Comparison of ENCODE assay signal across 20 cellular contexts in the genomic region with DNA sequence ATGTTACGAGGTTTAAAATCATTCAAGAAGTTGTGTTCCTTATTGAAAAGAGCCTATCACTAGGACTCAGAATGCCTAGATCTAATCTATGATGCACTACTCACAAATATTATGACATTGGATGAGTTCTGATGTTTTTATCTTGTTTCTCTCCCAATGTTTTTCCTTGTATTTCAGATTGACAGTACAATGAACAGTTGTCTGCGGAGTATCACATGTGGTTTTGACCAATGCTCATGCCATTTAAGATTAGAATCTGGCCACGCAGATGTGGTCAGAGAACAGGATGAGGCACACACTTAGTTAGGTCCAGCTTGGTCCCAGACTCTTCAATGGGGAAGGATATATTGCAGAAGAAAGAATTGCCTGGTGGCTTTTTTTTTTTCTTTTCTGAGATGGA. TPM values are rescaled to one million over a fixed set of nuclear protein-coding genes. Genes with fewer than 3 reads are reported as not detected.
"Had no signal": no experiment of that assay in that cellular context is flagged by ENCODE, and none has a peak within 500 bp of the region (broad histone marks: within the 10 kb centered on the region; RNA-seq: fewer than 3 reads in every experiment).

No MANE protein-coding gene starts in this region.

- H3K27ac ChIP-seq: right lobe of liver, suprapubic skin had no signal

- DNase-seq: activated CD4-positive, alpha-beta T cell treated with anti-CD3 and anti-CD28 coated beads for 1 hour; activated CD4-positive, alpha-beta T cell treated with anti-CD3 and anti-CD28 coated beads, Interleukin-2, amount 50 U/mL, for 48 hours; activated CD8-positive, alpha-beta memory T cell treated with anti-CD3 and anti-CD28 coated beads, Interleukin-2, amount 10 ng/mL, durations not matched to agents 7 days and 5 days; activated effector memory CD4-positive, alpha-beta T cell treated with Interleukin-2 at 50 U/mL for 16 hours; activated T-cell treated with anti-CD3 and anti-CD28 coated beads, Interleukin-2, amount 50 U/mL, for 24 hours; dermis blood vessel endothelial cell; glutamatergic neuron; left colon; mucosa of descending colon; nucleus accumbens; right lobe of liver; stimulated activated CD4-positive, alpha-beta T cell treated with anti-CD3 and anti-CD28 coated beads, Interleukin-2, amount 100 ng/mL, for 24 hours; stimulated activated naive CD4-positive, alpha-beta T cell treated with Interleukin-2 at 50 U/mL for 16 hours had no signal

- H3K36me3 ChIP-seq: right lobe of liver, suprapubic skin had no signal

- H3K4me1 Mint-ChIP-seq: activated CD8-positive, alpha-beta memory T cell treated with anti-CD3 and anti-CD28 coated beads, Interleukin-2, amount 10 ng/mL, durations not matched to agents 7 days and 5 days; activated naive CD4-positive, alpha-beta T cell treated with anti-CD3 and anti-CD28 coated beads, Interleukin-2, amount 50 U/mL, for 24 hours had no signal

- H3K36me3 Mint-ChIP-seq: activated CD8-positive, alpha-beta memory T cell treated with anti-CD3 and anti-CD28 coated beads, Interleukin-2, amount 10 ng/mL, durations not matched to agents 7 days and 5 days; activated naive CD4-positive, alpha-beta T cell treated with anti-CD3 and anti-CD28 coated beads, Interleukin-2, amount 50 U/mL, for 24 hours; natural killer cell treated with Interleukin-12 subunit alpha and Interleukin-12 subunit beta and Interleukin-15 and Interleukin-18, amount 100 ng/mL, for 72 hours; type B pancreatic cell had no signal

- H3K27me3 Mint-ChIP-seq: activated CD8-positive, alpha-beta memory T cell treated with anti-CD3 and anti-CD28 coated beads, Interleukin-2, amount 10 ng/mL, durations not matched to agents 7 days and 5 days; activated naive CD4-positive, alpha-beta T cell treated with anti-CD3 and anti-CD28 coated beads, Interleukin-2, amount 50 U/mL, for 24 hours; activated T-cell treated with anti-CD3 and anti-CD28 coated beads, Interleukin-2, amount 50 U/mL, for 24 hours; progenitor cell of endocrine pancreas; type B pancreatic cell had no signal

- H3K4me3 ChIP-seq: lung, mucosa of descending colon, right lobe of liver, suprapubic skin had no signal

- H3K4me1 ChIP-seq: right lobe of liver, suprapubic skin had no signal

- H3K27me3 ChIP-seq: right lobe of liver, suprapubic skin had no signal

- H3K9me3 ChIP-seq: mucosa of descending colon, right lobe of liver, suprapubic skin had no signal

- H3K27ac Mint-ChIP-seq: activated CD8-positive, alpha-beta memory T cell treated with anti-CD3 and anti-CD28 coated beads, Interleukin-2, amount 10 ng/mL, durations not matched to agents 7 days and 5 days; activated naive CD4-positive, alpha-beta T cell treated with anti-CD3 and anti-CD28 coated beads, Interleukin-2, amount 50 U/mL, for 24 hours; activated T-cell treated with anti-CD3 and anti-CD28 coated beads, Interleukin-2, amount 50 U/mL, for 24 hours; natural killer cell treated with Interleukin-12 subunit alpha and Interleukin-12 subunit beta and Interleukin-15 and Interleukin-18, amount 100 ng/mL, for 72 hours; progenitor cell of endocrine pancreas; T-helper 2 cell treated with Interferon-gamma antibody and Interleukin-4, amounts not matched to agents 5 μg/mL and 100 μg/mL, for 36 hours had no signal

- H3K9me3 Mint-ChIP-seq: activated naive CD4-positive, alpha-beta T cell treated with anti-CD3 and anti-CD28 coated beads, Interleukin-2, amount 50 U/mL, for 24 hours; activated T-cell treated with anti-CD3 and anti-CD28 coated beads, Interleukin-2, amount 50 U/mL, for 24 hours; natural killer cell treated with Interleukin-12 subunit alpha and Interleukin-12 subunit beta and Interleukin-15 and Interleukin-18, amount 100 ng/mL, for 72 hours; T-helper 2 cell treated with Interferon-gamma antibody and Interleukin-4, amounts not matched to agents 5 μg/mL and 100 μg/mL, for 36 hours had no signal

- H3K4me3 Mint-ChIP-seq: activated CD8-positive, alpha-beta memory T cell treated with anti-CD3 and anti-CD28 coated beads, Interleukin-2, amount 10 ng/mL, durations not matched to agents 7 days and 5 days; activated naive CD4-positive, alpha-beta T cell treated with anti-CD3 and anti-CD28 coated beads, Interleukin-2, amount 50 U/mL, for 24 hours; activated T-cell treated with anti-CD3 and anti-CD28 coated beads, Interleukin-2, amount 50 U/mL, for 24 hours; natural killer cell treated with Interleukin-12 subunit alpha and Interleukin-12 subunit beta and Interleukin-15 and Interleukin-18, amount 100 ng/mL, for 72 hours; T-helper 2 cell treated with Interferon-gamma antibody and Interleukin-4, amounts not matched to agents 5 μg/mL and 100 μg/mL, for 36 hours; type B pancreatic cell had no signal

RNA-seq across cellular contexts. Expression of a gene that starts 26.7 kb away (rescaled TPM):
- total RNA-seq: activated CD8-positive, alpha-beta memory T cell treated with anti-CD3 and anti-CD28 coated beads, Interleukin-2, amount 10 ng/mL, durations not matched to agents 7 days and 5 days; left colon; natural killer cell treated with Interleukin-12 subunit alpha and Interleukin-12 subunit beta and Interleukin-15 and Interleukin-18, amount 100 ng/mL, for 72 hours had no signal
